Comparison of ENCODE assay signal across 8 cellular contexts in the genomic region with DNA sequence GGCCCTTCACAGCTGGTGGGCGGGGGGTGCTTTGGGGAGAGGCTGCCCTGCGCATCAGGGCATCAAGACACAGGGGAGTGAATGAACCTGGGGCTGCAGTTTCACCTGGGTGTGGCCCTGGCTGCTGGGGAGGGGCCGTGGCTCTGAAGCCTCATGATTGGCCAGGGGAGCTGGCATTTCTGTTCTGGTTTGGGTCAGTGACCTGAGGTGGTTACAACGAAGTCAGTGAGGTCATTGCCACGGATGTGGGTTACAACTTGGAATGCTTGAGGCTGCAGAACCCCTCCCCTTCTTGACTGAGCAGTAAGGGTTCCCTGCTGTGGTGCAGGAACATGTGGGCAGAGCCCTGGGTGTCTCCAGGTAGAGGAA. TPM values are rescaled to one million over a fixed set of nuclear protein-coding genes. Genes with fewer than 3 reads are reported as not detected.
DNase-seq lines count a peak whose midpoint lies in the region; ATAC-seq and TF ChIP-seq lines count a peak whose summit lies in the region.

No MANE protein-coding gene starts in this region.

- DNase-seq in GDM1 (lab: John Stamatoyannopoulos, UW) (peak; percentile 55), GM23338 (ENCODE audit: low spot score) (peak; percentile 70), SJCRH30 (peak; percentile 55 to 64), choroid plexus epithelial cell (ENCODE audit: low read depth) (peak; percentile 89), DMS53 treated with DMSO at 0.1 percent for 48 hours (lab: John Stamatoyannopoulos, UW; ENCODE audit: unreplicated experiment) (no peak)
- peak; percentile 74 for DNase-seq in stimulated activated naive B cell treated with anti-CD40 and anti-IgM and Interleukin-4, amounts not matched to agents 10 μg/mL and 1 μg/mL and 100 μg/mL, for 72 hours

- no peak for TF ChIP-seq CTCF in GM23338 (conservative IDR thresholded peaks at IDR 0.05; ENCODE audit: low read depth in 2 of 2)
- TF ChIP-seq CTCF in choroid plexus epithelial cell (conservative IDR thresholded peaks at IDR 0.05; ENCODE audit: low read depth, low read length) = no peak

- peaks cover 6% of the 10 kb centered on the region; the same call in 1 of the 2 replicates for H3F3A ChIP-seq in GM23338 (replicated peaks; ENCODE audit: low read depth)

- no peak overlapping the region; the same call in 1 of the 2 replicates for H3K27ac Mint-ChIP-seq in GM23338
- peak overlapping the region; percentile 92 for H3K27ac Mint-ChIP-seq in stimulated activated naive B cell treated with anti-CD40 and anti-IgM and Interleukin-4, amounts not matched to agents 10 μg/mL and 1 μg/mL and 100 μg/mL, for 72 hours

- H3K4me1 Mint-ChIP-seq in GM23338 = peaks cover 34% of the 10 kb centered on the region
- peaks cover 50 to 75% of the 10 kb centered on the region in 2 donors for H3K4me1 Mint-ChIP-seq in stimulated activated naive B cell treated with anti-CD40 and anti-IgM and Interleukin-4, amounts not matched to agents 10 μg/mL and 1 μg/mL and 100 μg/mL, for 72 hours

- no peak overlapping the region for H2AFZ ChIP-seq in GM23338

- H3K36me3 Mint-ChIP-seq in GM23338 (ENCODE audit: low read depth) = no peaks in the 10 kb centered on the region
- peaks cover 0 to 2% of the 10 kb centered on the region in 2 donors for H3K36me3 Mint-ChIP-seq in stimulated activated naive B cell treated with anti-CD40 and anti-IgM and Interleukin-4, amounts not matched to agents 10 μg/mL and 1 μg/mL and 100 μg/mL, for 72 hours

- no peaks in the 10 kb centered on the region for H3K9me2 ChIP-seq in GM23338 (ENCODE audit: insufficient read depth)

- no peak overlapping the region for H3K4me2 ChIP-seq in GM23338

- no peaks in the 10 kb centered on the region for H3K9me3 ChIP-seq in SJCRH30 (replicated peaks)

- no peaks in the 10 kb centered on the region for H3K9me3 Mint-ChIP-seq in GM23338
- H3K9me3 Mint-ChIP-seq in stimulated activated naive B cell treated with anti-CD40 and anti-IgM and Interleukin-4, amounts not matched to agents 10 μg/mL and 1 μg/mL and 100 μg/mL, for 72 hours = no peaks in the 10 kb centered on the region

- peak overlapping the region; percentile 17; the same call in 1 of the 3 replicates for H3K4me3 Mint-ChIP-seq in GM23338
- H3K4me3 Mint-ChIP-seq in stimulated activated naive B cell treated with anti-CD40 and anti-IgM and Interleukin-4, amounts not matched to agents 10 μg/mL and 1 μg/mL and 100 μg/mL, for 72 hours = peak overlapping the region; percentile 60

- no peaks in the 10 kb centered on the region for H3K36me3 ChIP-seq in GM23338 (ENCODE audit: insufficient read depth)
- no peaks in the 10 kb centered on the region for H3K36me3 ChIP-seq in SJCRH30

- peaks cover 13% of the 10 kb centered on the region for H3K27me3 Mint-ChIP-seq in GM23338 (ENCODE audit: insufficient read depth, low read depth, poor library complexity)
- H3K27me3 Mint-ChIP-seq in stimulated activated naive B cell treated with anti-CD40 and anti-IgM and Interleukin-4, amounts not matched to agents 10 μg/mL and 1 μg/mL and 100 μg/mL, for 72 hours = no peaks in the 10 kb centered on the region

- no peak overlapping the region for H3K4me3 ChIP-seq in GM23338
- no peak overlapping the region for H3K4me3 ChIP-seq in SJCRH30
- no peak overlapping the region for H3K4me3 ChIP-seq in choroid plexus epithelial cell (ENCODE audit: low read depth, low read length)

- ATAC-seq in GM23338 (peak; percentile 15), HG03432 (IDR thresholded peaks at IDR 0.05; ENCODE audit: unreplicated experiment) (no peak), HG03469 (IDR thresholded peaks at IDR 0.05; ENCODE audit: unreplicated experiment) (no peak)
- peak; percentile 71 to 72 for ATAC-seq in stimulated activated naive B cell treated with anti-CD40 and anti-IgM and Interleukin-4, amounts not matched to agents 10 μg/mL and 1 μg/mL and 100 μg/mL, for 72 hours (replicated peaks)

- H3K27ac ChIP-seq in GM23338 (ENCODE audit: low read depth) = no peak overlapping the region
- H3K27ac ChIP-seq in SJCRH30 = no peak overlapping the region

- H3K79me2 ChIP-seq in GM23338 (replicated peaks; ENCODE audit: insufficient read depth) = no peaks in the 10 kb centered on the region

- H3K4me1 ChIP-seq in GM23338 (ENCODE audit: insufficient read depth) (peaks cover 17% of the 10 kb centered on the region; the same call in 1 of the 2 replicates), SJCRH30 (peaks cover 51% of the 10 kb centered on the region)

- no peaks in the 10 kb centered on the region for H4K20me1 ChIP-seq in GM23338 (replicated peaks; ENCODE audit: insufficient read depth)

- H3K27me3 ChIP-seq in GM23338 (ENCODE audit: insufficient read depth) = no peaks in the 10 kb centered on the region
- no peaks in the 10 kb centered on the region for H3K27me3 ChIP-seq in SJCRH30

TF ChIP-seq in GM23338, 12 proteins besides CTCF, POLR2A, EP300 and RAD21:
- TF ChIP-seq, protein P1, sequence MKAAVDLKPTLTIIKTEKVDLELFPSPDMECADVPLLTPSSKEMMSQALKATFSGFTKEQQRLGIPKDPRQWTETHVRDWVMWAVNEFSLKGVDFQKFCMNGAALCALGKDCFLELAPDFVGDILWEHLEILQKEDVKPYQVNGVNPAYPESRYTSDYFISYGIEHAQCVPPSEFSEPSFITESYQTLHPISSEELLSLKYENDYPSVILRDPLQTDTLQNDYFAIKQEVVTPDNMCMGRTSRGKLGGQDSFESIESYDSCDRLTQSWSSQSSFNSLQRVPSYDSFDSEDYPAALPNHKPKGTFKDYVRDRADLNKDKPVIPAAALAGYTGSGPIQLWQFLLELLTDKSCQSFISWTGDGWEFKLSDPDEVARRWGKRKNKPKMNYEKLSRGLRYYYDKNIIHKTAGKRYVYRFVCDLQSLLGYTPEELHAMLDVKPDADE (IDR thresholded peaks at IDR 0.05) = no peak
- TF ChIP-seq STAT1 (IDR thresholded peaks at IDR 0.05; ENCODE audit: unreplicated experiment) = no peak
- no peak for TF ChIP-seq EZH2 (IDR thresholded peaks at IDR 0.05; ENCODE audit: low read depth, unreplicated experiment)
- TF ChIP-seq POLR2AphosphoS5 (IDR thresholded peaks at IDR 0.05; ENCODE audit: low read depth) = no peak
- TF ChIP-seq, protein P2, sequence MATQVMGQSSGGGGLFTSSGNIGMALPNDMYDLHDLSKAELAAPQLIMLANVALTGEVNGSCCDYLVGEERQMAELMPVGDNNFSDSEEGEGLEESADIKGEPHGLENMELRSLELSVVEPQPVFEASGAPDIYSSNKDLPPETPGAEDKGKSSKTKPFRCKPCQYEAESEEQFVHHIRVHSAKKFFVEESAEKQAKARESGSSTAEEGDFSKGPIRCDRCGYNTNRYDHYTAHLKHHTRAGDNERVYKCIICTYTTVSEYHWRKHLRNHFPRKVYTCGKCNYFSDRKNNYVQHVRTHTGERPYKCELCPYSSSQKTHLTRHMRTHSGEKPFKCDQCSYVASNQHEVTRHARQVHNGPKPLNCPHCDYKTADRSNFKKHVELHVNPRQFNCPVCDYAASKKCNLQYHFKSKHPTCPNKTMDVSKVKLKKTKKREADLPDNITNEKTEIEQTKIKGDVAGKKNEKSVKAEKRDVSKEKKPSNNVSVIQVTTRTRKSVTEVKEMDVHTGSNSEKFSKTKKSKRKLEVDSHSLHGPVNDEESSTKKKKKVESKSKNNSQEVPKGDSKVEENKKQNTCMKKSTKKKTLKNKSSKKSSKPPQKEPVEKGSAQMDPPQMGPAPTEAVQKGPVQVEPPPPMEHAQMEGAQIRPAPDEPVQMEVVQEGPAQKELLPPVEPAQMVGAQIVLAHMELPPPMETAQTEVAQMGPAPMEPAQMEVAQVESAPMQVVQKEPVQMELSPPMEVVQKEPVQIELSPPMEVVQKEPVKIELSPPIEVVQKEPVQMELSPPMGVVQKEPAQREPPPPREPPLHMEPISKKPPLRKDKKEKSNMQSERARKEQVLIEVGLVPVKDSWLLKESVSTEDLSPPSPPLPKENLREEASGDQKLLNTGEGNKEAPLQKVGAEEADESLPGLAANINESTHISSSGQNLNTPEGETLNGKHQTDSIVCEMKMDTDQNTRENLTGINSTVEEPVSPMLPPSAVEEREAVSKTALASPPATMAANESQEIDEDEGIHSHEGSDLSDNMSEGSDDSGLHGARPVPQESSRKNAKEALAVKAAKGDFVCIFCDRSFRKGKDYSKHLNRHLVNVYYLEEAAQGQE (IDR thresholded peaks at IDR 0.05; ENCODE audit: unreplicated experiment) = no peak
- no peak for TF ChIP-seq ZNF114 (CRISPR knock-in tag; IDR thresholded peaks at IDR 0.05)
- TF ChIP-seq NANOG (IDR thresholded peaks at IDR 0.05; ENCODE audit: borderline replicate concordance) = no peak
- TF ChIP-seq ZNF331 (CRISPR knock-in tag; IDR thresholded peaks at IDR 0.05; ENCODE audit: low read depth) = no peak
- TF ChIP-seq EZH2phosphoT487 (IDR thresholded peaks at IDR 0.05; ENCODE audit: unreplicated experiment) = no peak
TF ChIP-seq in GM23338: peak in this region for 0.

RNA-seq across cellular contexts. Expression of a gene that starts 3.0 kb away (rescaled TPM):
- total RNA-seq in GM23338 (2014; rRNA removed; shearing (Covaris generic)) = 15.0 and 21.0 TPM in 2 replicates
- 54.4 and 58.9 TPM in 2 replicates for polyA plus RNA-seq in GM23338 (2016; fragmentation: Nextera tagmentation; extraction: Ambion mirVana)
- total RNA-seq in SJCRH30 (2014; rRNA removed; shearing (Covaris generic)) = 12.6 and 16.9 TPM in 2 replicates

RNA-seq across cellular contexts. Expression of a gene that starts 13.4 kb away (rescaled TPM):
- total RNA-seq in GM23338 (2014; rRNA removed; shearing (Covaris generic)) = 15.0 and 19.7 TPM in 2 replicates
- 12.5 and 13.1 TPM in 2 replicates for polyA plus RNA-seq in GM23338 (2016; fragmentation: Nextera tagmentation; extraction: Ambion mirVana)
- 17.2 and 18.8 TPM in 2 replicates for total RNA-seq in SJCRH30 (2014; rRNA removed; shearing (Covaris generic))

RNA-seq across cellular contexts. Expression of a gene that starts 13.9 kb away (rescaled TPM):
- total RNA-seq in GM23338 (2014; rRNA removed; shearing (Covaris generic)) = 0.74 and 1.1 TPM in 2 replicates
- 0.24 and 0.27 TPM in 2 replicates for polyA plus RNA-seq in GM23338 (2016; fragmentation: Nextera tagmentation; extraction: Ambion mirVana)
- 0.28 and 0.43 TPM in 2 replicates for total RNA-seq in SJCRH30 (2014; rRNA removed; shearing (Covaris generic))

RNA-seq across cellular contexts. Expression of a gene that starts 16.5 kb away (rescaled TPM):
- 0.21 TPM in 1 of 2 replicates, not detected in the other for total RNA-seq in GM23338 (2014; rRNA removed; shearing (Covaris generic))
- not detected in 2 replicates for polyA plus RNA-seq in GM23338 (2016; fragmentation: Nextera tagmentation; extraction: Ambion mirVana)
- total RNA-seq in SJCRH30 (2014; rRNA removed; shearing (Covaris generic)) = 0.13 and 0.14 TPM in 2 replicates

RNA-seq across cellular contexts. Expression of a gene that starts 18.2 kb away (rescaled TPM):
- 1.1 TPM in 1 of 2 replicates, not detected in the other for total RNA-seq in GM23338 (2014; rRNA removed; shearing (Covaris generic))
- polyA plus RNA-seq in GM23338 (2016; fragmentation: Nextera tagmentation; extraction: Ambion mirVana) = 1.8 and 2.4 TPM in 2 replicates
- not detected in 2 replicates for total RNA-seq in SJCRH30 (2014; rRNA removed; shearing (Covaris generic))

Comparison
In these comparisons a context has a peak if more than half of its experiments do, and no peak if none do; other contexts are left out.
1. ATAC-seq: peak in GM23338 (single experiment) and stimulated activated naive B cell treated with anti-CD40 and anti-IgM and Interleukin-4, amounts not matched to agents 10 μg/mL and 1 μg/mL and 100 μg/mL, for 72 hours (2 of 2); none in HG03432 (single experiment) and HG03469 (single experiment).